ENCODE assay signal across 15 cellular contexts in genomic region chr4:167232805-167233522, GRCh38. TPM values are rescaled to one million over a fixed set of nuclear protein-coding genes. Genes with fewer than 3 reads are reported as not detected.
DNase-seq lines count a peak whose midpoint lies in the region; ATAC-seq and TF ChIP-seq lines count a peak whose summit lies in the region.
"Had no signal": no experiment of that assay in that cellular context is flagged by ENCODE, and none has a peak within 500 bp of the region (broad histone marks: within the 10 kb centered on the region; RNA-seq: fewer than 3 reads in every experiment).

No MANE protein-coding gene starts in this region.

- H3K4me1 ChIP-seq in neural progenitor cell: no peaks in the 10 kb centered on the region
- H3K4me1 ChIP-seq in adrenal gland (replicated peaks in 1 of 2): no peaks in the 10 kb centered on the region

- peak overlapping the region; percentile 69 for H3K4me3 ChIP-seq in neural progenitor cell
- no peak overlapping the region for H3K4me3 ChIP-seq in adrenal gland

- intact Hi-C loops in Calu3 (cut with micrococcal nuclease; ENCODE audit: unreplicated experiment): loop anchor here (5.0 kb wide), 1 partner anchor 211 kb away; no protein-coding TSS in a partner anchor
- intact Hi-C loops in adrenal gland (cut with DNase I): no loop called here

- CTCF ChIA-PET in Calu3 (lab: Charles Lee): no interaction called here

- no peaks in the 10 kb centered on the region for H4K20me1 ChIP-seq in neural progenitor cell (ENCODE audit: low read depth)

- peaks cover 66% of the 10 kb centered on the region for H3K27me3 ChIP-seq in neural progenitor cell
- no peaks in the 10 kb centered on the region for H3K27me3 ChIP-seq in adrenal gland
- H3K27me3 ChIP-seq: right atrium auricular region had no signal

- no peak for TF ChIP-seq POLR2A in adrenal gland (IDR thresholded peaks at IDR 0.05)

- ATAC-seq in esophagus mucosa: no peak
- no peak for ATAC-seq in GM19397 (IDR thresholded peaks at IDR 0.05; ENCODE audit: unreplicated experiment)
- ATAC-seq: CD8-positive, alpha-beta T cell had no signal

- H3K27ac ChIP-seq in neural progenitor cell (no peak overlapping the region), adrenal gland (peak overlapping the region in 1 of 5 donors; percentile 56)
- H3K27ac ChIP-seq: esophagus muscularis mucosa, left lung, right atrium auricular region had no signal

- H3K9me3 Mint-ChIP-seq in Calu3 (ENCODE audit: low read depth, unreplicated experiment): no peaks in the 10 kb centered on the region
- H3K9me3 Mint-ChIP-seq in endothelial cell (ENCODE audit: unreplicated experiment): no peaks in the 10 kb centered on the region
- no peaks in the 10 kb centered on the region for H3K9me3 Mint-ChIP-seq in neural progenitor cell

- H3K4me2 ChIP-seq in neural progenitor cell: peak overlapping the region; percentile 87

- H3F3A ChIP-seq in neural progenitor cell (ENCODE audit: low read depth): no peaks in the 10 kb centered on the region

- no peaks in the 10 kb centered on the region for H3K9me3 ChIP-seq in neural progenitor cell (ENCODE audit: low read depth)
- no peaks in the 10 kb centered on the region for H3K9me3 ChIP-seq in adrenal gland (replicated peaks in 1 of 3)
- H3K9me3 ChIP-seq: esophagus muscularis mucosa, left lung, right atrium auricular region had no signal

- H3K9ac ChIP-seq in neural progenitor cell: no peak overlapping the region

- TF ChIP-seq CTCF in Calu3 (IDR thresholded peaks at IDR 0.05; ENCODE audit: unreplicated experiment) (no peak), endothelial cell (IDR thresholded peaks at IDR 0.05; ENCODE audit: unreplicated experiment) (no peak), neural progenitor cell (IDR thresholded peaks at IDR 0.05) (no peak), adrenal gland (IDR thresholded peaks at IDR 0.05) (no peak)

- WGBS in adrenal gland, 4 donors: 41 to 43% (median 41%) methylated on average over 20 to 21 of the region's 21 CpGs

- DNase-seq in Calu3 (no peak), NCI-H2227 treated with DMSO at 0.1 percent for 48 hours (lab: John Stamatoyannopoulos, UW) (peak; percentile 11), endothelial cell (ENCODE audit: low spot score) (no peak), neural progenitor cell (ENCODE audit: low spot score) (peak; percentile 30), adrenal gland (no peak)
- no peak for DNase-seq in stimulated activated CD4-positive, alpha-beta T cell treated with anti-CD3 and anti-CD28 coated beads, Interleukin-1b, Interleukin-23, amount 100 ng/mL, for 48 hours
- DNase-seq: CD8-positive, alpha-beta T cell; IMR-90; NCI-H2171 had no signal

- H3K36me3 Mint-ChIP-seq in Calu3 (ENCODE audit: insufficient read depth, unreplicated experiment): peaks cover 18% of the 10 kb centered on the region
- H3K36me3 Mint-ChIP-seq in endothelial cell (ENCODE audit: low read depth, unreplicated experiment): no peaks in the 10 kb centered on the region
- H3K36me3 Mint-ChIP-seq in neural progenitor cell: no peaks in the 10 kb centered on the region
- H3K36me3 Mint-ChIP-seq: CD8-positive, alpha-beta T cell had no signal

- H3K79me2 ChIP-seq in neural progenitor cell (ENCODE audit: low read depth): no peaks in the 10 kb centered on the region

- H2AFZ ChIP-seq in neural progenitor cell (replicated peaks): peak overlapping the region; percentile 91

- H3K36me3 ChIP-seq in neural progenitor cell (no peaks in the 10 kb centered on the region), adrenal gland (replicated peaks in 1 of 2) (no peaks in the 10 kb centered on the region)
- H3K36me3 ChIP-seq: esophagus muscularis mucosa, left lung, right atrium auricular region had no signal

- H3K27me3 Mint-ChIP-seq in Calu3 (ENCODE audit: unreplicated experiment) (no peaks in the 10 kb centered on the region), endothelial cell (ENCODE audit: unreplicated experiment) (peaks cover 8% of the 10 kb centered on the region), neural progenitor cell (ENCODE audit: insufficient read depth, low read depth) (peaks cover 18% of the 10 kb centered on the region)

- H3K4me3 Mint-ChIP-seq in Calu3 (ENCODE audit: low read depth, unreplicated experiment) (peak overlapping the region; percentile 93), endothelial cell (ENCODE audit: unreplicated experiment) (peak overlapping the region; percentile 96), neural progenitor cell (peak overlapping the region; percentile 99)

- H3K4me1 Mint-ChIP-seq in Calu3 (ENCODE audit: low read depth, unreplicated experiment): no peaks in the 10 kb centered on the region
- peaks cover 15% of the 10 kb centered on the region for H3K4me1 Mint-ChIP-seq in endothelial cell (ENCODE audit: unreplicated experiment)
- H3K4me1 Mint-ChIP-seq in neural progenitor cell: peaks cover 16% of the 10 kb centered on the region

- H3K27ac Mint-ChIP-seq in Calu3 (ENCODE audit: unreplicated experiment) (no peak overlapping the region), endothelial cell (ENCODE audit: unreplicated experiment) (no peak overlapping the region), neural progenitor cell (no peak overlapping the region)
- H3K27ac Mint-ChIP-seq: CD8-positive, alpha-beta T cell had no signal

- no TSS peak for BruUV-seq in Calu3 (replicated peaks; lab: Mats Ljungman, UMichigan)

RNA-seq across cellular contexts. Expression of gene SPOCK3, which starts 1.3 kb away (rescaled TPM):
- total RNA-seq in Calu3 (2022) (0.31 and 0.51 TPM in 2 replicates), endothelial cell (ENCODE audit: unreplicated experiment) (1.9 TPM), neural progenitor cell (ENCODE audit: low replicate concordance) (0.21 and 0.34 TPM in 2 replicates), adrenal gland (10 to 100 TPM in 2 of 8 donors, 1 to 10 TPM in 2, under 1 TPM in 3, not detected in 1; 0.18 to 23.6 (median 2.7) TPM), esophagus mucosa (not detected)
- polyA plus RNA-seq in adrenal gland: 10 to 100 TPM in 1 of 3 donors, 1 to 10 TPM in 2; 3.0 to 30.3 (median 6.4) TPM
- total RNA-seq: activated CD8-positive, alpha-beta memory T cell treated with anti-CD3 and anti-CD28 coated beads for 36 hours; CD8-positive, alpha-beta T cell; IMR-90; right atrium auricular region had no signal
- polyA plus RNA-seq: IMR-90 had no signal

Comparison
In these comparisons a context has a peak if more than half of its experiments do, and no peak if none do; other contexts are left out.
1. DNase-seq: peak in NCI-H2227 treated with DMSO at 0.1 percent for 48 hours (single experiment) and neural progenitor cell (single experiment); none in Calu3 (single experiment), endothelial cell (single experiment), adrenal gland (0 of 7) and stimulated activated CD4-positive, alpha-beta T cell treated with anti-CD3 and anti-CD28 coated beads, Interleukin-1b, Interleukin-23, amount 100 ng/mL, for 48 hours (single experiment).
2. Peak in every context shown above with its lines, with median percentiles within 50 percentile points of each other: H3K4me3 Mint-ChIP-seq.